In genomic region chr2:113021312-113021711, GRCh38 we compare ENCODE assay signal across 2 cellular contexts.
TF ChIP-seq lines count a peak whose summit lies in the region.

No MANE protein-coding gene starts in this region.

TF ChIP-seq in GM12878, 131 proteins besides CTCF, POLR2A, EP300 and RAD21:
- TF ChIP-seq SPI1 (IDR thresholded peaks at IDR 0.05; ENCODE audit: borderline replicate concordance, insufficient read depth, low read depth, low read length) (peak; percentile 48; the same call in 1 of the 2 replicates), ETV6 (conservative IDR thresholded peaks at IDR 0.05 in 1 of 2, IDR thresholded peaks at IDR 0.05 in 1 of 2; ENCODE audit: borderline replicate concordance in 1 of 2, low read depth in 1 of 2) (no peak)

TF ChIP-seq in WTC11, 78 proteins besides CTCF, POLR2A, EP300 and RAD21:
- TF ChIP-seq ZNF512 (CRISPR knock-in tag; IDR thresholded peaks at IDR 0.05; ENCODE audit: borderline replicate concordance) (no peak), MXD4 (CRISPR knock-in tag; IDR thresholded peaks at IDR 0.05; ENCODE audit: borderline replicate concordance) (no peak), PRRX2 (CRISPR knock-in tag; IDR thresholded peaks at IDR 0.05) (no peak), NFYB (CRISPR knock-in tag; conservative IDR thresholded peaks at IDR 0.05; ENCODE audit: low read depth) (no peak), ZNF396 (CRISPR knock-in tag; IDR thresholded peaks at IDR 0.05; ENCODE audit: borderline replicate concordance) (no peak), OVOL2 (CRISPR knock-in tag; IDR thresholded peaks at IDR 0.05; ENCODE audit: borderline replicate concordance) (no peak)
TF ChIP-seq in WTC11: peak in this region for 0.
